ENCODE assay signal across 15 cellular contexts in genomic region chrX:78513996-78514745, GRCh38.
A peak's percentile ranks its signal among the peaks of the same experiment; 100 is the strongest.
DNase-seq lines count a peak whose midpoint lies in the region; ATAC-seq, FAIRE-seq and TF ChIP-seq lines count a peak whose summit lies in the region.
"Had no signal": no experiment of that assay in that cellular context is flagged by ENCODE, and none has a peak within 500 bp of the region (broad histone marks: within the 10 kb centered on the region; RNA-seq: fewer than 3 reads in every experiment).

No MANE protein-coding gene starts in this region.

- no peak for ATAC-seq in CD4-positive, alpha-beta T cell (ENCODE audit: poor library complexity)
- ATAC-seq in activated T-helper 17 cell treated with anti-CD3 and anti-CD28 coated beads, Interleukin-2, amount 50 U/mL, for 72 hours (replicated peaks): no peak
- no peak for ATAC-seq in HG02588 (IDR thresholded peaks at IDR 0.05; ENCODE audit: unreplicated experiment)
- ATAC-seq: effector memory CD8-positive, alpha-beta T cell had no signal

- H3K4me1 Mint-ChIP-seq in CD4-positive, alpha-beta T cell (ENCODE audit: low read depth): peaks cover 53% of the 10 kb centered on the region
- peaks cover 34% of the 10 kb centered on the region for H3K4me1 Mint-ChIP-seq in activated T-helper 17 cell treated with anti-CD3 and anti-CD28 coated beads, Interleukin-2, amount 50 U/mL, for 72 hours

- intact Hi-C loops in CD4-positive, alpha-beta T cell (cut with DNase I, micrococcal nuclease): loop anchor here (5.0 to 10.0 kb wide), 2 partner anchors 377 to 409 kb away; partner anchors contain the start of genes PGK1 (in 1 of the 2) and TAF9B (in 1 of the 2)

- H3K4me3 ChIP-seq in mesodermal cell (ENCODE audit: extremely low read depth, insufficient read depth, low read length, poor library complexity, severe bottlenecking): no peak overlapping the region
- H3K4me3 ChIP-seq: breast epithelium, MG63, sigmoid colon had no signal

- H3K36me3 ChIP-seq in mesodermal cell (ENCODE audit: control insufficient read depth, insufficient read depth, low read length): no peaks in the 10 kb centered on the region
- H3K36me3 ChIP-seq: breast epithelium, MG63, sigmoid colon had no signal

- H3K4me1 ChIP-seq in mesodermal cell (ENCODE audit: control insufficient read depth, insufficient read depth, low read length, poor library complexity, severe bottlenecking): peaks cover 5% of the 10 kb centered on the region
- H3K4me1 ChIP-seq: breast epithelium, sigmoid colon had no signal

- CTCF ChIA-PET in CD4-positive, alpha-beta T cell (lab: Charles Lee): no interaction called here

- no peak overlapping the region for H3K27ac ChIP-seq in CD4-positive, alpha-beta T cell (ENCODE audit: low read depth, low read length)
- peak overlapping the region; percentile 29 for H3K27ac ChIP-seq in mesodermal cell (ENCODE audit: low read depth, low read length, severe bottlenecking)
- H3K27ac ChIP-seq: breast epithelium had no signal

- peak; percentile 83 for FAIRE-seq in GM18507 (lab: Jason Lieb, UNC)

- no peak for TF ChIP-seq CTCF in CD4-positive, alpha-beta T cell (IDR thresholded peaks at IDR 0.05)

- 0% methylated on average over 1 of the region's 4 CpGs; no CpG with 5 or more reads in 1 of the 2 experiments for WGBS in mesodermal cell (ENCODE audit: insufficient coverage in 2 of 2), 2 experiments

- no peaks in the 10 kb centered on the region for H3K36me3 Mint-ChIP-seq in CD4-positive, alpha-beta T cell (ENCODE audit: low read depth)
- peaks cover 4% of the 10 kb centered on the region for H3K36me3 Mint-ChIP-seq in activated T-helper 17 cell treated with anti-CD3 and anti-CD28 coated beads, Interleukin-2, amount 50 U/mL, for 72 hours (ENCODE audit: low read depth)

- no peaks in the 10 kb centered on the region for H3K9me3 ChIP-seq in CD4-positive, alpha-beta T cell (ENCODE audit: control insufficient read depth, low read length)
- no peaks in the 10 kb centered on the region for H3K9me3 ChIP-seq in mesodermal cell (ENCODE audit: control insufficient read depth, low read length)
- H3K9me3 ChIP-seq: breast epithelium, MG63, sigmoid colon had no signal

- peak overlapping the region; percentile 85 for H3K27ac Mint-ChIP-seq in CD4-positive, alpha-beta T cell
- H3K27ac Mint-ChIP-seq in activated T-helper 17 cell treated with anti-CD3 and anti-CD28 coated beads, Interleukin-2, amount 50 U/mL, for 72 hours: peak overlapping the region; percentile 98

- H3K27me3 ChIP-seq in CD4-positive, alpha-beta T cell (ENCODE audit: control insufficient read depth, insufficient read depth, low read length): no peaks in the 10 kb centered on the region
- H3K27me3 ChIP-seq: breast epithelium, MG63, sigmoid colon had no signal

- no peak overlapping the region for H3K4me3 Mint-ChIP-seq in CD4-positive, alpha-beta T cell
- H3K4me3 Mint-ChIP-seq in activated T-helper 17 cell treated with anti-CD3 and anti-CD28 coated beads, Interleukin-2, amount 50 U/mL, for 72 hours: peak overlapping the region; percentile 70
- H3K4me3 Mint-ChIP-seq: effector memory CD8-positive, alpha-beta T cell had no signal

- H3K27me3 Mint-ChIP-seq in CD4-positive, alpha-beta T cell: no peaks in the 10 kb centered on the region
- H3K27me3 Mint-ChIP-seq in activated T-helper 17 cell treated with anti-CD3 and anti-CD28 coated beads, Interleukin-2, amount 50 U/mL, for 72 hours: no peaks in the 10 kb centered on the region
- H3K27me3 Mint-ChIP-seq: effector memory CD8-positive, alpha-beta T cell had no signal

- H3K9me3 Mint-ChIP-seq in CD4-positive, alpha-beta T cell: peaks cover 9% of the 10 kb centered on the region
- peaks cover 8% of the 10 kb centered on the region for H3K9me3 Mint-ChIP-seq in activated T-helper 17 cell treated with anti-CD3 and anti-CD28 coated beads, Interleukin-2, amount 50 U/mL, for 72 hours
- H3K9me3 Mint-ChIP-seq: effector memory CD8-positive, alpha-beta T cell had no signal

- POLR2A ChIA-PET in CD4-positive, alpha-beta T cell (lab: Charles Lee): no interaction called here

- DNase-seq in CD4-positive, alpha-beta T cell: no peak
- no peak for DNase-seq in GM18507 (ENCODE audit: extremely low spot score, insufficient read length, low read depth)
- DNase-seq in NOMO-1 treated with DMSO at 0.1 percent for 48 hours (lab: John Stamatoyannopoulos, UW; ENCODE audit: unreplicated experiment): no peak
- DNase-seq in stimulated activated CD4-positive, alpha-beta T cell treated with anti-CD3 and anti-CD28 coated beads, Interleukin-4, amount 100 ng/mL, for 24 hours: no peak
- DNase-seq in NCI-H69 (lab: John Stamatoyannopoulos, UW): no peak
- DNase-seq: activated CD4-positive, CD25-positive, alpha-beta regulatory T cell treated with anti-CD3 and anti-CD28 coated beads, Interleukin-2, amount 50 U/mL, for 72 hours; activated effector memory CD4-positive, alpha-beta T cell treated with Interleukin-2 at 50 U/mL for 16 hours; effector memory CD8-positive, alpha-beta T cell; left cardiac atrium; MG63; sigmoid colon had no signal
